Comparison of ENCODE assay signal across 16 cellular contexts in genomic region chr9:107229146-107229545, GRCh38.
"Had no signal": no experiment of that assay in that cellular context is flagged by ENCODE, and none has a peak within 500 bp of the region (broad histone marks: within the 10 kb centered on the region; RNA-seq: fewer than 3 reads in every experiment).

No MANE protein-coding gene starts in this region.

- H3K9me3 ChIP-seq: ascending aorta, prostate gland, tibial nerve, uterus had no signal

- H3K4me3 ChIP-seq: ascending aorta, cardiac muscle cell, prostate gland, tibial nerve, uterus had no signal

- H3K36me3 ChIP-seq: ascending aorta, cardiac muscle cell, prostate gland, tibial nerve, uterus had no signal

- H3K9me3 Mint-ChIP-seq: activated naive CD8-positive, alpha-beta T cell treated with anti-CD3 and anti-CD28 coated beads, Interleukin-2, amount 50 U/mL, for 24 hours; nephron had no signal

- H3K27me3 ChIP-seq: ascending aorta, cardiac muscle cell, tibial nerve, uterus had no signal

- H3K4me1 Mint-ChIP-seq: activated naive CD8-positive, alpha-beta T cell treated with anti-CD3 and anti-CD28 coated beads, Interleukin-2, amount 50 U/mL, for 24 hours had no signal

- ATAC-seq: activated naive CD8-positive, alpha-beta T cell treated with anti-CD3 and anti-CD28 coated beads, Interleukin-2, amount 50 U/mL, for 24 hours; right cardiac atrium had no signal

- H3K4me1 ChIP-seq: ascending aorta, prostate gland, tibial nerve, uterus had no signal

- H3K27ac ChIP-seq: ascending aorta, cardiac muscle cell, prostate gland, tibial nerve, uterus had no signal

- FAIRE-seq: endometrium, small intestine had no signal

- DNase-seq: activated CD4-positive, alpha-beta T cell treated with anti-CD3 and anti-CD28 coated beads, Interleukin-2, amount 50 U/mL, for 1 hour; activated naive CD4-positive, alpha-beta T cell; activated naive CD8-positive, alpha-beta T cell treated with anti-CD3 and anti-CD28 coated beads, Interleukin-2, amount 50 U/mL, for 24 hours; activated T-cell treated with anti-CD3 and anti-CD28 coated beads for 4 hours; kidney glomerular epithelial cell; right cardiac atrium; small intestine; stimulated activated CD4-positive, alpha-beta T cell treated with anti-CD3 and anti-CD28 coated beads, Interleukin-4, amount 100 ng/mL, for 24 hours; stimulated activated naive CD4-positive, alpha-beta T cell; uterus had no signal

- H3K27ac Mint-ChIP-seq: activated naive CD8-positive, alpha-beta T cell treated with anti-CD3 and anti-CD28 coated beads, Interleukin-2, amount 50 U/mL, for 24 hours; nephron had no signal

- H3K4me3 Mint-ChIP-seq: activated naive CD8-positive, alpha-beta T cell treated with anti-CD3 and anti-CD28 coated beads, Interleukin-2, amount 50 U/mL, for 24 hours; nephron had no signal
